In the genomic region with DNA sequence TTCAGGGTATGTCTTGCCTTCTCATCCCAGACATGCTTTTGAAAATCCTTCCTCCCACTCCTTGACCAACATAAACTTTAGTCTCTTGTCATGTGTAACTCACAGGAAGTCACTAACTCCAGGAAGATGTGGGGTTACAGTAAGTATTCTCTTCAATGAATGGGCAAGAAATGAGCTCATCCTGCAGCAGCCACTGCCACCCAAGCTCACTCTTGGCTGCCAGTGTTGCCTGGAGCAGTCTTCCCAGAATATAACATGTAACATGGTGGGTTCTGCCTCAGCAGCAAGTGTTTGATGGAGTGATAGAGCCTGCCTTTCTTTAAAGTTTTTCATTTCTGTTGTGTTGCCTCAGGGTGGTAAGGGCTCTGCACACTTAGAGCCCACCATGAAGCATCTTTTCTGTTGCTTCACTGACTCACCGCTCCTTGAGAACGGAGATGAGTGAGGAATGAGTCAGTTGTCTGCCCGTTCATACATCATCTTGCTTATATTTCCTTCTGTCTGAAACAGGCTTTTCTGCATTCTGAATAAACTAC, we compare ENCODE assay signal across 11 cellular contexts.
A peak's percentile ranks its signal among the peaks of the same experiment; 100 is the strongest.
DNase-seq lines count a peak whose midpoint lies in the region; TF ChIP-seq lines count a peak whose summit lies in the region.
"Had no signal": no experiment of that assay in that cellular context is flagged by ENCODE, and none has a peak within 500 bp of the region (broad histone marks: within the 10 kb centered on the region; RNA-seq: fewer than 3 reads in every experiment).

No MANE protein-coding gene starts in this region.

- H3K4me1 Mint-ChIP-seq in activated T-cell treated with anti-CD3 and anti-CD28 coated beads, Interleukin-2, amount 50 U/mL, for 24 hours (ENCODE audit: low read depth) = peaks cover 26% of the 10 kb centered on the region
- H3K4me1 Mint-ChIP-seq in stimulated activated naive CD8-positive, alpha-beta T cell treated with anti-CD3 and anti-CD28 coated beads, Interleukin-15, Interleukin-2, amounts not matched to agents 100 ng/mL and 50 ng/mL, for 24 hours (ENCODE audit: low read depth) = peaks cover 28% of the 10 kb centered on the region

- H3K27ac Mint-ChIP-seq in activated T-cell treated with anti-CD3 and anti-CD28 coated beads, Interleukin-2, amount 50 U/mL, for 24 hours = peak overlapping the region; percentile 57
- peak overlapping the region; percentile 67 for H3K27ac Mint-ChIP-seq in stimulated activated naive CD8-positive, alpha-beta T cell treated with anti-CD3 and anti-CD28 coated beads, Interleukin-15, Interleukin-2, amounts not matched to agents 100 ng/mL and 50 ng/mL, for 24 hours
- H3K27ac Mint-ChIP-seq: immature natural killer cell had no signal

- H3K4me3 Mint-ChIP-seq in activated T-cell treated with anti-CD3 and anti-CD28 coated beads, Interleukin-2, amount 50 U/mL, for 24 hours = no peak overlapping the region
- H3K4me3 Mint-ChIP-seq in stimulated activated naive CD8-positive, alpha-beta T cell treated with anti-CD3 and anti-CD28 coated beads, Interleukin-15, Interleukin-2, amounts not matched to agents 100 ng/mL and 50 ng/mL, for 24 hours = no peak overlapping the region
- H3K4me3 Mint-ChIP-seq: immature natural killer cell had no signal

- H3K27ac ChIP-seq in caudate nucleus (ENCODE audit: low read depth, low read length) = no peak overlapping the region

- no peak overlapping the region for H3K4me3 ChIP-seq in choroid plexus epithelial cell (ENCODE audit: low read depth, low read length)

- no peak for TF ChIP-seq CTCF in choroid plexus epithelial cell (conservative IDR thresholded peaks at IDR 0.05; ENCODE audit: low read depth, low read length)

- no peaks in the 10 kb centered on the region for H3K36me3 Mint-ChIP-seq in activated T-cell treated with anti-CD3 and anti-CD28 coated beads, Interleukin-2, amount 50 U/mL, for 24 hours (ENCODE audit: low read depth)
- H3K36me3 Mint-ChIP-seq in stimulated activated naive CD8-positive, alpha-beta T cell treated with anti-CD3 and anti-CD28 coated beads, Interleukin-15, Interleukin-2, amounts not matched to agents 100 ng/mL and 50 ng/mL, for 24 hours (ENCODE audit: low read depth) = no peaks in the 10 kb centered on the region
- H3K36me3 Mint-ChIP-seq: immature natural killer cell had no signal

- H3K9me3 Mint-ChIP-seq in activated T-cell treated with anti-CD3 and anti-CD28 coated beads, Interleukin-2, amount 50 U/mL, for 24 hours = no peaks in the 10 kb centered on the region
- H3K9me3 Mint-ChIP-seq in stimulated activated naive CD8-positive, alpha-beta T cell treated with anti-CD3 and anti-CD28 coated beads, Interleukin-15, Interleukin-2, amounts not matched to agents 100 ng/mL and 50 ng/mL, for 24 hours = no peaks in the 10 kb centered on the region
- H3K9me3 Mint-ChIP-seq: immature natural killer cell had no signal

- no peak for DNase-seq in activated T-cell treated with anti-CD3 and anti-CD28 coated beads, Interleukin-2, amount 50 U/mL, for 24 hours
- DNase-seq in activated T-cell treated with anti-CD3 and anti-CD28 coated beads, Interleukin-2, amount 50 U/mL, for 1 hour = no peak
- DNase-seq in HK-2 (ENCODE audit: unreplicated experiment) (peak; percentile 46), choroid plexus epithelial cell (ENCODE audit: low read depth) (peak; percentile 86), LoVo (ENCODE audit: low spot score) (no peak), caudate nucleus (lab: John Stamatoyannopoulos, UW) (no peak), OCI-M1 (lab: John Stamatoyannopoulos, UW) (no peak)
- DNase-seq: immature natural killer cell; NCI-H524 treated with DMSO at 0.1 percent for 48 hours; stimulated activated CD4-positive, alpha-beta T cell treated with anti-CD3 and anti-CD28 coated beads, Interleukin-15, amount 100 ng/mL, for 24 hours had no signal

- peaks cover 31% of the 10 kb centered on the region for H3K27me3 Mint-ChIP-seq in activated T-cell treated with anti-CD3 and anti-CD28 coated beads, Interleukin-2, amount 50 U/mL, for 24 hours
- peaks cover 18% of the 10 kb centered on the region for H3K27me3 Mint-ChIP-seq in stimulated activated naive CD8-positive, alpha-beta T cell treated with anti-CD3 and anti-CD28 coated beads, Interleukin-15, Interleukin-2, amounts not matched to agents 100 ng/mL and 50 ng/mL, for 24 hours

Comparison
In these comparisons a context has a peak if more than half of its experiments do, and no peak if none do; other contexts are left out.
1. DNase-seq: peak in HK-2 (single experiment) and choroid plexus epithelial cell (single experiment); none in activated T-cell treated with anti-CD3 and anti-CD28 coated beads, Interleukin-2, amount 50 U/mL, for 24 hours (single experiment), activated T-cell treated with anti-CD3 and anti-CD28 coated beads, Interleukin-2, amount 50 U/mL, for 1 hour (single experiment), LoVo (single experiment), caudate nucleus (0 of 61) and OCI-M1 (single experiment).